Comparison of ENCODE assay signal across 1 cellular context in genomic region chr16:20592780-20593179, GRCh38.
TF ChIP-seq lines count a peak whose summit lies in the region.
"Not testable (repeated sequence)": the region's sequence is repeated elsewhere in the genome, so short reads cannot be mapped to it uniquely, and the experiment has no call there.

No MANE protein-coding gene starts in this region.

TF ChIP-seq in HepG2, 621 proteins besides CTCF, POLR2A, EP300 and RAD21 (continued from another document):
- peak; percentile 23; the same call in 1 of the 2 replicates for TF ChIP-seq ZBTB40 (IDR thresholded peaks at IDR 0.05)
- not testable (repeated sequence) for TF ChIP-seq ZBTB40, SOX6, FOXP1 (CRISPR knock-in tag; IDR thresholded peaks at IDR 0.05)
- 0 out of 2 replicates have a peak, but pooled peaks have one; percentile 27 for TF ChIP-seq SOX6 (IDR thresholded peaks at IDR 0.05)
- TF ChIP-seq ZNF512 (CRISPR knock-in tag; IDR thresholded peaks at IDR 0.05), result 0 out of 2 replicates have a peak, but pooled peaks have one; percentile 39
- TF ChIP-seq FOXP1 (IDR thresholded peaks at IDR 0.05), result 0 out of 2 replicates have a peak, but pooled peaks have one; percentile 30
- 0 out of 2 replicates have a peak, but pooled peaks have one; percentile 83 for TF ChIP-seq PLRG1 (conservative IDR thresholded peaks at IDR 0.05)
